ENCODE assay signal across 8 cellular contexts in the genomic region with DNA sequence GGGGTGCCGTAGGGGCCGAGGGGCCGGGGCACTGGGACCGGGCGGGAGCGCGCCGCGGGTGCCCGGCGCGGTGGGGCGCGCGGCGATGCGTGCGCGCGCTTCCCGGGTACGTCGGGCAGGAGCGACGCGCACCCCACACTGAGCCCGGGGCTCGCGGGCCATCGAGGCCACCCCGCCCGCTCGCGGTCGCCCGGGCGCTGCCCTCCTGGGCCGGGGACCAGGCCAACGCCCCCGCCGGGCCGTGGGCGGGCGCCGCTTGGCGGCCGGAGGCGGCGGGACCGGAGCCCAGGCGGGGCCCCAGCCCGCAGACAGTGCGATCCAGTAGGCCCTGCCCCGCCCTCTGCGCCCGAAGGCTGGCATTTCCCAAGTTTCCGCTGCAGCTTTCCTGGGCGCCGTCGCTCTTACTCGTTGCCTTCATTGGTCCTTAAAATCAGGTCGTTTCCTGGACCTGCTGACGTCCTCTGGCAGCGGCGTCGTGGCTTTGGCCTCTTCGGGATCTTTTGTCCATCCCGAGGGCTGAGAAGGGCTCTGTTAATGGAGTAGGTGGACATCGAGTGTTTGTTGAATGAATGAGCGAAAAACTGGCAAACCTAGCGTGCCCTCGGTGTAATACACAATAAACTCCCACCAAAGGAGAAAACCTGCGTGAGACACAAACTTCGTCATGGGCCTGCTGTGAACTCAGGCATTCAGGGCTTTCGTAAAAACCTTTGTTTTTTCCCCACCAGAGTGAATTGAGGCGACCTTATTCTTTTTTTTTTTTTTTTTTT. TPM values are rescaled to one million over a fixed set of nuclear protein-coding genes. Genes with fewer than 3 reads are reported as not detected.
DNase-seq lines count a peak whose midpoint lies in the region; ATAC-seq and TF ChIP-seq lines count a peak whose summit lies in the region.

No MANE protein-coding gene starts in this region.

- H3K36me3 Mint-ChIP-seq in CD4-positive, CD25-positive, alpha-beta regulatory T cell, result no peaks in the 10 kb centered on the region
- H3K36me3 Mint-ChIP-seq in activated naive CD4-positive, alpha-beta T cell treated with anti-CD3 and anti-CD28 coated beads, Interleukin-2, amount 50 U/mL, for 72 hours, result peaks cover 5 to 8% of the 10 kb centered on the region in 2 donors

- no peaks in the 10 kb centered on the region for H3K36me3 ChIP-seq in CD4-positive, CD25-positive, alpha-beta regulatory T cell (ENCODE audit: control insufficient read depth, insufficient read depth, low read length)
- H3K36me3 ChIP-seq in neural cell (ENCODE audit: insufficient read depth, low read length), result no peaks in the 10 kb centered on the region

- H3K9ac ChIP-seq in neural cell (ENCODE audit: low read length), result peak overlapping the region; percentile 46

- peaks cover 0 to 5% (median 0%) of the 10 kb centered on the region in 7 donors for H3K9me3 Mint-ChIP-seq in CD4-positive, CD25-positive, alpha-beta regulatory T cell
- H3K9me3 Mint-ChIP-seq in activated naive CD4-positive, alpha-beta T cell treated with anti-CD3 and anti-CD28 coated beads, Interleukin-2, amount 50 U/mL, for 72 hours, result no peaks in the 10 kb centered on the region

- no peaks in the 10 kb centered on the region for H3F3A ChIP-seq in neural cell (ENCODE audit: insufficient read depth, low read length, poor library complexity, severe bottlenecking)

- peak overlapping the region; percentile 55 to 87 (median 74) for H3K4me3 Mint-ChIP-seq in CD4-positive, CD25-positive, alpha-beta regulatory T cell

- peaks cover 33% of the 10 kb centered on the region for H3K27me3 ChIP-seq in CD4-positive, CD25-positive, alpha-beta regulatory T cell (ENCODE audit: control insufficient read depth, insufficient read depth, low read length)
- H3K27me3 ChIP-seq in neural cell (ENCODE audit: insufficient read depth, low read depth, low read length), result peaks cover 13% of the 10 kb centered on the region

- TF ChIP-seq CTCF in LNCAP (IDR thresholded peaks at IDR 0.05), result peak; percentile 16; the same call in 1 of the 2 replicates
- TF ChIP-seq CTCF in neural cell (IDR thresholded peaks at IDR 0.05; ENCODE audit: poor library complexity, severe bottlenecking), result no peak

- H3K27ac Mint-ChIP-seq in CD4-positive, CD25-positive, alpha-beta regulatory T cell, result no peak overlapping the region
- H3K27ac Mint-ChIP-seq in activated naive CD4-positive, alpha-beta T cell treated with anti-CD3 and anti-CD28 coated beads, Interleukin-2, amount 50 U/mL, for 72 hours, result no peak overlapping the region

- ATAC-seq in CD4-positive, CD25-positive, alpha-beta regulatory T cell (ENCODE audit: low read depth in 2 of 2), result no peak
- ATAC-seq in activated naive CD4-positive, alpha-beta T cell treated with anti-CD3 and anti-CD28 coated beads, Interleukin-2, amount 50 U/mL, for 72 hours, result peak; percentile 28 to 44

- TF ChIP-seq RAD21 in neural cell (conservative IDR thresholded peaks at IDR 0.05), result no peak

- H3K27ac ChIP-seq in CD4-positive, CD25-positive, alpha-beta regulatory T cell (ENCODE audit: insufficient read depth, low read length, poor library complexity, severe bottlenecking), result no peak overlapping the region
- no peak overlapping the region for H3K27ac ChIP-seq in neural cell (ENCODE audit: low read length)

- peak overlapping the region; percentile 42 for H3K4me2 ChIP-seq in neural cell (ENCODE audit: low read length)

- peaks cover 0 to 18% (median 8%) of the 10 kb centered on the region in 4 donors for H3K4me1 Mint-ChIP-seq in CD4-positive, CD25-positive, alpha-beta regulatory T cell

- TF ChIP-seq EP300 in neural cell (conservative IDR thresholded peaks at IDR 0.05; ENCODE audit: poor library complexity, severe bottlenecking), result no peak

- H3K4me3 ChIP-seq in CD4-positive, CD25-positive, alpha-beta regulatory T cell (ENCODE audit: low read depth, low read length), result peak overlapping the region; percentile 24
- peak overlapping the region; percentile 64 for H3K4me3 ChIP-seq in neural cell (ENCODE audit: low read length)

- no peaks in the 10 kb centered on the region for H3K79me2 ChIP-seq in neural cell (replicated peaks; ENCODE audit: insufficient read depth, low read length)

- no peaks in the 10 kb centered on the region for H3K9me2 ChIP-seq in neural cell (ENCODE audit: insufficient read depth, low read length)

- peaks cover 8% of the 10 kb centered on the region for H3K4me1 ChIP-seq in CD4-positive, CD25-positive, alpha-beta regulatory T cell (ENCODE audit: control insufficient read depth, insufficient read depth, low read length, poor library complexity, severe bottlenecking)

- H3K9me3 ChIP-seq in CD4-positive, CD25-positive, alpha-beta regulatory T cell (ENCODE audit: control insufficient read depth in 2 of 2, low read length in 2 of 2), result no peaks in the 10 kb centered on the region
- H3K9me3 ChIP-seq in neural cell (ENCODE audit: low read length), result no peaks in the 10 kb centered on the region

- no peak overlapping the region for H2AFZ ChIP-seq in neural cell (ENCODE audit: low read depth, low read length)

- peak in 1 of 3 donors; percentile 11 for DNase-seq in CD4-positive, CD25-positive, alpha-beta regulatory T cell
- no peak for DNase-seq in activated naive CD4-positive, alpha-beta T cell treated with anti-CD3 and anti-CD28 coated beads, Interleukin-2, amount 50 U/mL, for 72 hours (ENCODE audit: low spot score in 2 of 2)
- peak; percentile 80 for DNase-seq in foreskin melanocyte
- no peak for DNase-seq in activated CD4-positive, CD25-positive, alpha-beta regulatory T cell (lab: John Stamatoyannopoulos, UW)
- no peak for DNase-seq in stimulated activated CD4-positive, alpha-beta T cell treated with anti-CD3 and anti-CD28 coated beads, Interleukin-4, amount 100 ng/mL, for 4 hours
- DNase-seq in OCI-M2 (lab: John Stamatoyannopoulos, UW; ENCODE audit: unreplicated experiment), result no peak

- peaks cover 57% of the 10 kb centered on the region for H3K27me3 Mint-ChIP-seq in CD4-positive, CD25-positive, alpha-beta regulatory T cell

- H4K20me1 ChIP-seq in neural cell (ENCODE audit: insufficient read depth), result no peaks in the 10 kb centered on the region

TF ChIP-seq in neural cell, 6 proteins besides CTCF, POLR2A, EP300 and RAD21:
- TF ChIP-seq POLR2AphosphoS5 (IDR thresholded peaks at IDR 0.05) (no peak), SMC3 (conservative IDR thresholded peaks at IDR 0.05; ENCODE audit: poor library complexity) (no peak), REST (IDR thresholded peaks at IDR 0.05; ENCODE audit: borderline replicate concordance) (no peak), MXI1 (conservative IDR thresholded peaks at IDR 0.05; ENCODE audit: poor library complexity, severe bottlenecking) (peak; percentile 4), EZH2 (IDR thresholded peaks at IDR 0.05; ENCODE audit: borderline replicate concordance, insufficient read depth, low read length, poor library complexity, severe bottlenecking) (no peak)

RNA-seq across cellular contexts. Expression of gene PARVA, which starts 0.6 kb away (rescaled TPM):
- total RNA-seq in CD4-positive, CD25-positive, alpha-beta regulatory T cell, result 0.30 TPM
- under 1 TPM in 3 of 4 donors, not detected in 1; 0.09 to 0.31 (median 0.18) TPM for polyA plus RNA-seq in CD4-positive, CD25-positive, alpha-beta regulatory T cell
- total RNA-seq in activated naive CD4-positive, alpha-beta T cell treated with anti-CD3 and anti-CD28 coated beads, Interleukin-2, amount 50 U/mL, for 72 hours, result under 1 TPM in 1 of 2 donors, not detected in 1; 0.20 TPM
- 0.94 and 1.0 TPM in 2 replicates for polyA plus RNA-seq in neural cell
- 0.97 and 1.2 TPM in 2 replicates for polyA minus RNA-seq in neural cell

Comparison
In these comparisons a context has a peak if more than half of its experiments do, and no peak if none do; other contexts are left out.
1. ATAC-seq: peak in activated naive CD4-positive, alpha-beta T cell treated with anti-CD3 and anti-CD28 coated beads, Interleukin-2, amount 50 U/mL, for 72 hours (2 of 2); none in CD4-positive, CD25-positive, alpha-beta regulatory T cell (0 of 2).